26 cellular contexts compared by ENCODE assay signal in genomic region chr9:90787771-90788460, GRCh38. TPM values are rescaled to one million over a fixed set of nuclear protein-coding genes. Genes with fewer than 3 reads are reported as not detected.
A peak's percentile ranks its signal among the peaks of the same experiment; 100 is the strongest.
DNase-seq lines count a peak whose midpoint lies in the region; ATAC-seq, FAIRE-seq and TF ChIP-seq lines count a peak whose summit lies in the region.
"Had no signal": no experiment of that assay in that cellular context is flagged by ENCODE, and none has a peak within 500 bp of the region (broad histone marks: within the 10 kb centered on the region; RNA-seq: fewer than 3 reads in every experiment).

No MANE protein-coding gene starts in this region.

- H2AFZ ChIP-seq in GM12878 (ENCODE audit: control insufficient read depth, low read depth, low read length) = no peak overlapping the region

- SMC1A ChIA-PET in GM12878 (lab: Charles Lee; ENCODE audit: uncharacterized antibody, unreplicated experiment) = no interaction called here

- no peak for TF ChIP-seq RAD21 in GM12878 (IDR thresholded peaks at IDR 0.05; ENCODE audit: insufficient read depth, low read depth, low read length)

- POLR2A ChIA-PET in GM12878 (lab: Charles Lee) = no interaction called here

- intact Hi-C loops in GM12878 (cut with micrococcal nuclease; ENCODE audit: unreplicated experiment) (no loop called here), psoas muscle (cut with DNase I) (no loop called here), cardiac septum (cut with DNase I) (no loop called here)

- no peak overlapping the region for H3K4me3 ChIP-seq in GM12878
- H3K4me3 ChIP-seq in psoas muscle = no peak overlapping the region
- H3K4me3 ChIP-seq: MG63, transverse colon had no signal

- H3K4me1 ChIP-seq in GM12878 (ENCODE audit: control insufficient read depth, insufficient read depth, low read length) (peaks cover 17% of the 10 kb centered on the region), psoas muscle (no peaks in the 10 kb centered on the region)
- H3K4me1 ChIP-seq: transverse colon had no signal

- no peaks in the 10 kb centered on the region for H3K27me3 ChIP-seq in GM12878 (replicated peaks in 1 of 2; ENCODE audit: control insufficient read depth in 2 of 2, insufficient read depth in 2 of 2, low read length in 1 of 2)
- H3K27me3 ChIP-seq in psoas muscle (ENCODE audit: insufficient read depth in 3 of 3, low read length in 2 of 3) = no peaks in the 10 kb centered on the region
- H3K27me3 ChIP-seq: MG63, transverse colon had no signal

- H3K9me3 ChIP-seq in GM12878 (replicated peaks; ENCODE audit: control insufficient read depth, insufficient read depth, low read length) = peaks cover 5% of the 10 kb centered on the region
- no peaks in the 10 kb centered on the region for H3K9me3 ChIP-seq in psoas muscle
- H3K9me3 ChIP-seq: MG63, transverse colon had no signal

- H3K9ac ChIP-seq in GM12878 (ENCODE audit: control insufficient read depth, insufficient read depth, low read length) = no peak overlapping the region

- in situ Hi-C loops in GM12878 (cut with MboI) = no loop called here

- peak; percentile 45 for ATAC-seq in GM18861 (IDR thresholded peaks at IDR 0.05; ENCODE audit: unreplicated experiment)
- ATAC-seq in GM21529 (IDR thresholded peaks at IDR 0.05; ENCODE audit: unreplicated experiment) = peak; percentile 71
- ATAC-seq in HG03175 (IDR thresholded peaks at IDR 0.05; ENCODE audit: unreplicated experiment) = peak; percentile 63
- ATAC-seq in GM12878 = peak; percentile 80
- no peak for ATAC-seq in psoas muscle
- no peak for ATAC-seq in GM18517 (IDR thresholded peaks at IDR 0.05; ENCODE audit: unreplicated experiment)
- ATAC-seq: CD8-positive, alpha-beta T cell; right cardiac atrium; Right ventricle myocardium inferior had no signal

- no peaks in the 10 kb centered on the region for H4K20me1 ChIP-seq in GM12878 (ENCODE audit: control insufficient read depth, insufficient read depth)

- 15% methylated on average over 4 of the region's 4 CpGs for WGBS in GM12878 (ENCODE audit: insufficient coverage, insufficient replicate concordance, low lambda C conversion rate, missing lambda C conversion rate)
- WGBS in psoas muscle, 3 donors = 61 to 69% (median 68%) methylated on average over 4 of the region's 4 CpGs

- TF ChIP-seq CTCF in GM12878 (IDR thresholded peaks at IDR 0.05 in 2 of 3, conservative IDR thresholded peaks at IDR 0.05 in 1 of 3; ENCODE audit: control insufficient read depth in 2 of 3, extremely low read depth in 1 of 3, insufficient read depth in 1 of 3, low read depth in 3 of 3, low read length in 3 of 3) = no peak
- no peak for TF ChIP-seq CTCF in psoas muscle (IDR thresholded peaks at IDR 0.05)

- H3K79me2 ChIP-seq in GM12878 (ENCODE audit: control insufficient read depth, insufficient read depth, low read length) = no peaks in the 10 kb centered on the region

- no peak overlapping the region for H3K4me2 ChIP-seq in GM12878 (ENCODE audit: control insufficient read depth, insufficient read depth)

- peak; percentile 99 for FAIRE-seq in GM12878 (lab: Jason Lieb, UNC)
- FAIRE-seq: keratinocyte had no signal

- BruUV-seq in GM12878 (replicated peaks; lab: Mats Ljungman, UMichigan) = no TSS peak

- RAD21 ChIA-PET in GM12878 (lab: Charles Lee; ENCODE audit: unreplicated experiment) = interaction anchor here (0.6 kb wide), 1 partner anchor 482 kb away, joined by 4 read pairs; no protein-coding TSS in a partner anchor

- no peaks in the 10 kb centered on the region for H3K36me3 ChIP-seq in GM12878 (ENCODE audit: control insufficient read depth in 2 of 2, insufficient read depth in 2 of 2, low read length in 1 of 2)
- no peaks in the 10 kb centered on the region for H3K36me3 ChIP-seq in psoas muscle (ENCODE audit: insufficient read depth in 1 of 2, low read depth in 1 of 2)
- H3K36me3 ChIP-seq: MG63, transverse colon had no signal

- DNase-seq in GM12878 (ENCODE audit: low read depth, low spot score) (no peak), psoas muscle (no peak), cardiac septum (ENCODE audit: low spot score) (no peak)
- no peak for DNase-seq in activated CD8-positive, alpha-beta memory T cell treated with anti-CD3 and anti-CD28 coated beads for 24 hours
- DNase-seq: CD8-positive, alpha-beta T cell; cortex of kidney; DMS79 treated with DMSO at 0.1 percent for 48 hours; H9; hippocampal formation; IMR-90; MG63; NCI-H2029; NCI-H510A; occipital lobe; right cardiac atrium; stimulated activated naive CD4-positive, alpha-beta T cell treated with Interleukin-2 at 50 U/mL for 16 hours; T-helper 1 cell; transverse colon had no signal

- TF ChIP-seq EP300 in GM12878 (IDR thresholded peaks at IDR 0.05; ENCODE audit: borderline replicate concordance in 1 of 2, control insufficient read depth in 1 of 2, low read depth in 2 of 2, low read length in 2 of 2) = 0 out of 4 replicates have a peak, but pooled peaks of 1 of the 2 experiments have one; percentile 15

- no peak overlapping the region for H3K27ac ChIP-seq in GM12878 (ENCODE audit: control insufficient read depth, insufficient read depth)
- H3K27ac ChIP-seq in psoas muscle = no peak overlapping the region
- H3K27ac ChIP-seq: transverse colon, VCaP had no signal

- CTCF ChIA-PET in GM12878 (lab: Yijun Ruan, JAX) = interaction anchor here (1.3 kb wide), 1 partner anchor 16 kb away, joined by 3 read pairs; no protein-coding TSS in a partner anchor

- TF ChIP-seq POLR2A in GM12878 (IDR thresholded peaks at IDR 0.05; ENCODE audit: low read depth, low read length) = no peak

TF ChIP-seq in GM12878, 131 proteins besides CTCF, POLR2A, EP300 and RAD21 (continues in another document):
- peak; percentile 71; the same call in 1 of the 2 replicates for TF ChIP-seq ATF2 (IDR thresholded peaks at IDR 0.05; ENCODE audit: low read length)
- TF ChIP-seq NR2C1 (IDR thresholded peaks at IDR 0.05) = no peak
- peak; percentile 97 for TF ChIP-seq JUNB (IDR thresholded peaks at IDR 0.05)
- no peak for TF ChIP-seq CBFB (IDR thresholded peaks at IDR 0.05; ENCODE audit: low read depth)
- TF ChIP-seq MLLT1 (IDR thresholded peaks at IDR 0.05) = no peak
- 0 out of 2 replicates have a peak, but pooled peaks have one; percentile 48 for TF ChIP-seq MTA3 (IDR thresholded peaks at IDR 0.05; ENCODE audit: borderline replicate concordance, low read length)
- TF ChIP-seq ETV6 (conservative IDR thresholded peaks at IDR 0.05 in 1 of 2, IDR thresholded peaks at IDR 0.05 in 1 of 2; ENCODE audit: borderline replicate concordance in 1 of 2, low read depth in 1 of 2) = peak in 1 of 2 experiments; percentile 41; a peak in 1 of 4 replicates
- TF ChIP-seq MXI1 (IDR thresholded peaks at IDR 0.05; ENCODE audit: low read depth, low read length) = no peak
- no peak for TF ChIP-seq NFYA (IDR thresholded peaks at IDR 0.05; ENCODE audit: borderline replicate concordance, low read depth, low read length)
- TF ChIP-seq CREM (IDR thresholded peaks at IDR 0.05; ENCODE audit: low read depth) = peak; percentile 62
- TF ChIP-seq MEF2A (IDR thresholded peaks at IDR 0.05; ENCODE audit: insufficient read depth, low read depth, low read length) = peak; percentile 91
- peak; percentile 60; the same call in 1 of the 2 replicates for TF ChIP-seq IRF4 (IDR thresholded peaks at IDR 0.05; ENCODE audit: low read depth, low read length)
- TF ChIP-seq BHLHE40 (IDR thresholded peaks at IDR 0.05; ENCODE audit: borderline replicate concordance in 1 of 2, low read depth in 2 of 2, low read length in 1 of 2) = no peak

RNA-seq across cellular contexts. Expression of gene SYK, which starts 13.7 kb away (rescaled TPM):
- total RNA-seq in GM12878 (2013; cell fraction: nucleolus; rRNA removed) = 29.6 and 41.5 TPM in 2 replicates
- total RNA-seq in GM12878 (2014; rRNA removed) (80.7 and 88.4 TPM in 2 replicates), GM12878 (2014; rRNA removed; fragmentation: Illumina TruSeq; extraction: Trizol) (70.2 and 75.8 TPM in 2 replicates), GM12878 (2021) (128 and 135 TPM in 2 replicates), psoas muscle (1 to 10 TPM; 1.4 to 2.8 (median 2.1) TPM), cardiac septum (4.7 TPM)
- 17.5 TPM for polyA plus RNA-seq in GM12878 (2011; ENCODE audit: low read depth)
- polyA plus RNA-seq in GM12878 (2011; rRNA removed) (5.7 and 6.5 TPM in 2 replicates), GM12878 (2014; fragmentation: Illumina TruSeq; extraction: Trizol) (77.5 and 82.5 TPM in 2 replicates), GM12878 (2014; fragmentation: Nextera tagmentation; extraction: Ambion mirVana) (10 to 100 TPM; 23.1 to 24.8 TPM), GM12878 (2014; rRNA removed) (58.1 and 58.2 TPM in 2 replicates), GM12878 (2016; fragmentation: Nextera tagmentation; extraction: Ambion mirVana) (10 to 100 TPM; 68.0 to 69.5 TPM), psoas muscle (under 1 TPM; 0.40 to 0.52 (median 0.52) TPM)
- polyA plus RNA-seq in GM12878 (2011; cell fraction: cytosol; rRNA removed) = 7.5 and 7.6 TPM in 2 replicates
- 7.6 and 13.2 TPM in 2 replicates for polyA plus RNA-seq in GM12878 (2011; cell fraction: nucleus; rRNA removed)
- polyA plus RNA-seq in GM12878 (2012) = 26.6 and 29.5 TPM in 2 replicates
- polyA minus RNA-seq in GM12878 (2011; rRNA and poly(A)+ RNA removed) = 7.0 and 8.3 TPM in 2 replicates
- 5.8 and 11.6 TPM in 2 replicates for polyA minus RNA-seq in GM12878 (2011; cell fraction: cytosol; rRNA and poly(A)+ RNA removed)
- polyA minus RNA-seq in GM12878 (2011; cell fraction: nucleus; rRNA and poly(A)+ RNA removed) = 6.8 and 8.5 TPM in 2 replicates
- total RNA-seq: IMR-90 had no signal
- polyA plus RNA-seq: AG04450, IMR-90 had no signal

Comparison
In these comparisons a context has a peak if more than half of its experiments do, and no peak if none do; other contexts are left out.
1. ATAC-seq: peak in GM18861 (single experiment), GM21529 (single experiment), HG03175 (single experiment) and GM12878 (single experiment); none in psoas muscle (0 of 4) and GM18517 (single experiment).